Comparison of ENCODE assay signal across 28 cellular contexts in genomic region chr14:76123426-76124095, GRCh38.
"Had no signal": no experiment of that assay in that cellular context is flagged by ENCODE, and none has a peak within 500 bp of the region (broad histone marks: within the 10 kb centered on the region; RNA-seq: fewer than 3 reads in every experiment).

No MANE protein-coding gene starts in this region.

- DNase-seq: activated CD4-positive, alpha-beta T cell treated with anti-CD3 and anti-CD28 coated beads for 48 hours; activated CD4-positive, alpha-beta T cell treated with anti-CD3 and anti-CD28 coated beads, Interleukin-2, amount 50 U/mL, for 48 hours; activated CD8-positive, alpha-beta memory T cell treated with anti-CD3 and anti-CD28 coated beads for 24 hours; activated effector memory CD4-positive, alpha-beta T cell treated with Interleukin-2 at 50 U/mL for 16 hours; activated naive CD4-positive, alpha-beta T cell treated with Interleukin-2 at 50 U/mL for 16 hours; anterior cingulate cortex; effector CD8-positive, alpha-beta T cell; gastrocnemius medialis; left lung; lower lobe of right lung; mesenchymal stem cell; sigmoid colon; small intestine; stimulated activated CD4-positive, alpha-beta T cell treated with anti-CD3 and anti-CD28 coated beads, Interleukin-4, amount 100 ng/mL, for 24 hours; stimulated activated naive CD8-positive, alpha-beta T cell treated with anti-CD3 and anti-CD28 coated beads, Interleukin-15, amount 100 ng/mL, for 72 hours; substantia nigra; upper lobe of left lung had no signal

- H3K4me3 ChIP-seq: gastrocnemius medialis, left lung, lower lobe of right lung, sigmoid colon, upper lobe of left lung had no signal

- FAIRE-seq: bronchial epithelial cell, islet of Langerhans, small intestine, TTC549 had no signal

- H3K4me3 Mint-ChIP-seq: activated naive CD8-positive, alpha-beta T cell; central memory CD8-positive, alpha-beta T cell; natural killer cell treated with Interleukin-12 subunit alpha and Interleukin-12 subunit beta and Interleukin-15 and Interleukin-18, amount 100 ng/mL, for 72 hours; stimulated activated memory B cell treated with anti-CD40 and anti-IgM and Interleukin-4, amounts not matched to agents 10 μg/mL and 1 μg/mL and 100 μg/mL, for 72 hours; stimulated activated naive CD8-positive, alpha-beta T cell treated with anti-CD3 and anti-CD28 coated beads, Interleukin-15, amount 100 ng/mL, for 72 hours had no signal

- H3K9me3 Mint-ChIP-seq: central memory CD8-positive, alpha-beta T cell; natural killer cell treated with Interleukin-12 subunit alpha and Interleukin-12 subunit beta and Interleukin-15 and Interleukin-18, amount 100 ng/mL, for 72 hours; stimulated activated memory B cell treated with anti-CD40 and anti-IgM and Interleukin-4, amounts not matched to agents 10 μg/mL and 1 μg/mL and 100 μg/mL, for 72 hours; stimulated activated naive CD8-positive, alpha-beta T cell treated with anti-CD3 and anti-CD28 coated beads, Interleukin-15, amount 100 ng/mL, for 72 hours had no signal

- H3K27me3 ChIP-seq: gastrocnemius medialis, sigmoid colon, upper lobe of left lung had no signal

- H3K27ac Mint-ChIP-seq: activated naive CD8-positive, alpha-beta T cell; natural killer cell treated with Interleukin-12 subunit alpha and Interleukin-12 subunit beta and Interleukin-15 and Interleukin-18, amount 100 ng/mL, for 72 hours; progenitor cell of endocrine pancreas; stimulated activated memory B cell treated with anti-CD40 and anti-IgM and Interleukin-4, amounts not matched to agents 10 μg/mL and 1 μg/mL and 100 μg/mL, for 72 hours had no signal

- H3K36me3 ChIP-seq: gastrocnemius medialis, left lung, lower lobe of right lung, neutrophil, sigmoid colon, upper lobe of left lung had no signal

- H3K9me3 ChIP-seq: gastrocnemius medialis, left lung, lower lobe of right lung, neutrophil, sigmoid colon had no signal

- H3K36me3 Mint-ChIP-seq: activated naive CD8-positive, alpha-beta T cell; natural killer cell treated with Interleukin-12 subunit alpha and Interleukin-12 subunit beta and Interleukin-15 and Interleukin-18, amount 100 ng/mL, for 72 hours; stimulated activated memory B cell treated with anti-CD40 and anti-IgM and Interleukin-4, amounts not matched to agents 10 μg/mL and 1 μg/mL and 100 μg/mL, for 72 hours had no signal

- ATAC-seq: activated CD4-positive, CD25-positive, alpha-beta regulatory T cell treated with anti-CD3 and anti-CD28 coated beads, Interleukin-2, amount 50 U/mL, for 24 hours; gastrocnemius medialis; left lung; lower lobe of right lung; stimulated activated memory B cell treated with anti-CD40 and anti-IgM and Interleukin-4, amounts not matched to agents 10 μg/mL and 1 μg/mL and 100 μg/mL, for 72 hours; stimulated activated naive CD8-positive, alpha-beta T cell treated with anti-CD3 and anti-CD28 coated beads, Interleukin-15, amount 100 ng/mL, for 72 hours had no signal

- H3K27ac ChIP-seq: gastrocnemius medialis, left lung, lower lobe of right lung, neutrophil, sigmoid colon, upper lobe of left lung, VCaP had no signal

- H3K4me1 ChIP-seq: gastrocnemius medialis, left lung, lower lobe of right lung, sigmoid colon, upper lobe of left lung had no signal

- H3K4me1 Mint-ChIP-seq: central memory CD8-positive, alpha-beta T cell; stimulated activated memory B cell treated with anti-CD40 and anti-IgM and Interleukin-4, amounts not matched to agents 10 μg/mL and 1 μg/mL and 100 μg/mL, for 72 hours; stimulated activated naive CD8-positive, alpha-beta T cell treated with anti-CD3 and anti-CD28 coated beads, Interleukin-15, amount 100 ng/mL, for 72 hours had no signal
